Comparison of ENCODE assay signal across 8 cellular contexts in the genomic region with DNA sequence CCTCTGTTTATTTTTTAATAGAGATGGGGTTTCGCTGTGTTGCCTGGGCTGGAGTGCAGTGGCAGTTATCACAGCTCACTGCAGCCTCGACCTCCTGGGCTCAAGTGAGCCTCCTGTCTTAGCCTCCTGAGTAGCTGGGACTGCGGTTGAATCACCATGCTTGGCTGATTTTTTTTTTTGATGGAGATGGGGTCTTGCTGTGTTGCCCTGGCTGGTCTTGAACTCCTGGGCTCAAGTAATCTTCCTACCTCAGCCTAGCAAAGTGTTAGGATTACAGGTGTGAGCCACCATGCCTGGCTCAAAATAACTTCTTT. TPM values are rescaled to one million over a fixed set of nuclear protein-coding genes. Genes with fewer than 3 reads are reported as not detected.
DNase-seq lines count a peak whose midpoint lies in the region; ATAC-seq and TF ChIP-seq lines count a peak whose summit lies in the region.

No MANE protein-coding gene starts in this region.

- ATAC-seq in activated CD8-positive, alpha-beta memory T cell treated with anti-CD3 and anti-CD28 coated beads, Interleukin-2, amount 10 ng/mL, durations not matched to agents 7 days and 5 days = no peak
- ATAC-seq in lower lobe of right lung (no peak), HG02678 (IDR thresholded peaks at IDR 0.05; ENCODE audit: unreplicated experiment) (no peak), GM21447 (IDR thresholded peaks at IDR 0.05; ENCODE audit: unreplicated experiment) (no peak)

- H3K9me3 Mint-ChIP-seq in activated CD8-positive, alpha-beta memory T cell treated with anti-CD3 and anti-CD28 coated beads, Interleukin-2, amount 10 ng/mL, durations not matched to agents 7 days and 5 days (ENCODE audit: low read depth) = no peaks in the 10 kb centered on the region

- CTCF ChIA-PET in activated CD8-positive, alpha-beta memory T cell treated with anti-CD3 and anti-CD28 coated beads, Interleukin-2, amount 10 ng/mL, durations not matched to agents 7 days and 5 days (lab: Charles Lee) = interaction anchor here (0.6 to 4.7 kb wide), 8 partner anchors 9 to 208 kb away, joined by 3 to 19 read pairs (median 4); no protein-coding TSS in a partner anchor

- H3K36me3 Mint-ChIP-seq in activated CD8-positive, alpha-beta memory T cell treated with anti-CD3 and anti-CD28 coated beads, Interleukin-2, amount 10 ng/mL, durations not matched to agents 7 days and 5 days = no peaks in the 10 kb centered on the region

- 98% methylated on average over 3 of the region's 3 CpGs for WGBS in thymus

- in situ Hi-C loops in brain microvascular endothelial cell (cut with HindIII; ENCODE audit: low pct_ligation_motif_present, low sequenced_read_pairs) = no loop called here

- H3K4me1 ChIP-seq in lower lobe of right lung (peaks cover 27% of the 10 kb centered on the region), thymus (ENCODE audit: control insufficient read depth, insufficient read depth, low read length) (peaks cover 7% of the 10 kb centered on the region)

- H3K27me3 ChIP-seq in brain microvascular endothelial cell (replicated peaks) (no peaks in the 10 kb centered on the region), lower lobe of right lung (ENCODE audit: low read depth) (no peaks in the 10 kb centered on the region), thymus (ENCODE audit: control insufficient read depth, insufficient read depth) (no peaks in the 10 kb centered on the region)

- no peak for DNase-seq in activated CD8-positive, alpha-beta memory T cell treated with anti-CD3 and anti-CD28 coated beads, Interleukin-2, amount 10 ng/mL, durations not matched to agents 7 days and 5 days
- DNase-seq in activated CD8-positive, alpha-beta memory T cell treated with anti-CD3 and anti-CD28 coated beads for 24 hours = no peak
- no peak for DNase-seq in brain microvascular endothelial cell
- no peak for DNase-seq in lower lobe of right lung
- no peak for DNase-seq in activated gamma-delta T cell treated with Interleukin-2 at 50 U/mL for 16 hours

- H3K27me3 Mint-ChIP-seq in activated CD8-positive, alpha-beta memory T cell treated with anti-CD3 and anti-CD28 coated beads, Interleukin-2, amount 10 ng/mL, durations not matched to agents 7 days and 5 days = no peaks in the 10 kb centered on the region

- intact Hi-C loops in lower lobe of right lung (cut with DNase I) = no loop called here

- H3K36me3 ChIP-seq in brain microvascular endothelial cell (replicated peaks) = no peaks in the 10 kb centered on the region
- no peaks in the 10 kb centered on the region for H3K36me3 ChIP-seq in lower lobe of right lung
- no peaks in the 10 kb centered on the region for H3K36me3 ChIP-seq in thymus (ENCODE audit: control insufficient read depth, insufficient read depth)

- no peaks in the 10 kb centered on the region for H3K9me3 ChIP-seq in lower lobe of right lung
- H3K9me3 ChIP-seq in thymus (ENCODE audit: control insufficient read depth) = no peaks in the 10 kb centered on the region

- H3K27ac Mint-ChIP-seq in activated CD8-positive, alpha-beta memory T cell treated with anti-CD3 and anti-CD28 coated beads, Interleukin-2, amount 10 ng/mL, durations not matched to agents 7 days and 5 days = peak overlapping the region; percentile 85

- H3K27ac ChIP-seq in brain microvascular endothelial cell = peak overlapping the region; percentile 74
- peak overlapping the region; percentile 86 for H3K27ac ChIP-seq in lower lobe of right lung
- H3K27ac ChIP-seq in thymus (ENCODE audit: low read depth) = peak overlapping the region; percentile 83

- peaks cover 40% of the 10 kb centered on the region for H3K4me1 Mint-ChIP-seq in activated CD8-positive, alpha-beta memory T cell treated with anti-CD3 and anti-CD28 coated beads, Interleukin-2, amount 10 ng/mL, durations not matched to agents 7 days and 5 days

- no peak for TF ChIP-seq CTCF in brain microvascular endothelial cell (IDR thresholded peaks at IDR 0.05; ENCODE audit: low read depth, low read length, missing control alignments)
- TF ChIP-seq CTCF in lower lobe of right lung (IDR thresholded peaks at IDR 0.05) = no peak

- H3K4me3 Mint-ChIP-seq in activated CD8-positive, alpha-beta memory T cell treated with anti-CD3 and anti-CD28 coated beads, Interleukin-2, amount 10 ng/mL, durations not matched to agents 7 days and 5 days = peak overlapping the region; percentile 72

- no peak overlapping the region for H3K4me3 ChIP-seq in brain microvascular endothelial cell (ENCODE audit: low read depth, low read length)
- H3K4me3 ChIP-seq in lower lobe of right lung = peak overlapping the region; percentile 50
- H3K4me3 ChIP-seq in thymus (ENCODE audit: low read length) = no peak overlapping the region

RNA-seq across cellular contexts. Expression of a gene that starts 8.1 kb away (rescaled TPM):
- 10 to 100 TPM; 10.7 to 15.6 TPM for total RNA-seq in activated CD8-positive, alpha-beta memory T cell treated with anti-CD3 and anti-CD28 coated beads, Interleukin-2, amount 10 ng/mL, durations not matched to agents 7 days and 5 days
- 22.4 TPM for total RNA-seq in lower lobe of right lung
- polyA plus RNA-seq in thymus = 11.6 TPM

RNA-seq across cellular contexts. Expression of a gene that starts 35.2 kb away (rescaled TPM):
- 10 to 100 TPM; 79.8 to 86.0 TPM for total RNA-seq in activated CD8-positive, alpha-beta memory T cell treated with anti-CD3 and anti-CD28 coated beads, Interleukin-2, amount 10 ng/mL, durations not matched to agents 7 days and 5 days
- 55.5 TPM for total RNA-seq in lower lobe of right lung
- polyA plus RNA-seq in thymus = 35.7 TPM
